Comparison of ENCODE assay signal across 14 cellular contexts in genomic region chr6:166306378-166307081, GRCh38. TPM values are rescaled to one million over a fixed set of nuclear protein-coding genes. Genes with fewer than 3 reads are reported as not detected.
DNase-seq lines count a peak whose midpoint lies in the region; ATAC-seq and TF ChIP-seq lines count a peak whose summit lies in the region.
"Had no signal": no experiment of that assay in that cellular context is flagged by ENCODE, and none has a peak within 500 bp of the region (broad histone marks: within the 10 kb centered on the region; RNA-seq: fewer than 3 reads in every experiment).

No MANE protein-coding gene starts in this region.

- H3K79me2 ChIP-seq in GM23338 (replicated peaks; ENCODE audit: insufficient read depth), result no peaks in the 10 kb centered on the region

- peaks cover 17% of the 10 kb centered on the region for H3K4me1 ChIP-seq in CD4-positive, CD25-positive, alpha-beta regulatory T cell (ENCODE audit: control insufficient read depth, insufficient read depth, low read length, poor library complexity, severe bottlenecking)
- peaks cover 3% of the 10 kb centered on the region; the same call in 1 of the 2 replicates for H3K4me1 ChIP-seq in GM23338 (ENCODE audit: insufficient read depth)

- no peak overlapping the region for H3K27ac ChIP-seq in CD4-positive, CD25-positive, alpha-beta regulatory T cell (ENCODE audit: insufficient read depth, low read length, poor library complexity, severe bottlenecking)
- no peak overlapping the region for H3K27ac ChIP-seq in GM23338 (ENCODE audit: low read depth)
- H3K27ac ChIP-seq: gastrocnemius medialis had no signal

- H3K4me2 ChIP-seq in GM23338, result peak overlapping the region; percentile 90; the same call in 1 of the 2 replicates

- TF ChIP-seq CTCF in GM23338 (conservative IDR thresholded peaks at IDR 0.05; ENCODE audit: low read depth in 2 of 2), result no peak
- TF ChIP-seq CTCF in brain (conservative IDR thresholded peaks at IDR 0.05), result no peak
- no peak for TF ChIP-seq CTCF in neural crest cell (conservative IDR thresholded peaks at IDR 0.05)

- H3K27ac Mint-ChIP-seq in CD4-positive, CD25-positive, alpha-beta regulatory T cell, result no peak overlapping the region
- H3K27ac Mint-ChIP-seq in GM23338 (no peak overlapping the region), brain (peak overlapping the region in 2 of 5 experiments; percentile 61 to 76), neural crest cell (ENCODE audit: unreplicated experiment) (no peak overlapping the region)

- 0 out of 2 replicates have a peak, but pooled peaks cover 3% of the 10 kb centered on the region for H3F3A ChIP-seq in GM23338 (replicated peaks; ENCODE audit: low read depth)

- no peak for DNase-seq in CD4-positive, CD25-positive, alpha-beta regulatory T cell
- DNase-seq in GM23338 (ENCODE audit: low spot score) (no peak), neural crest cell (ENCODE audit: low read depth, low spot score) (no peak), glomerular visceral epithelial cell (ENCODE audit: extremely low spot score) (no peak)
- DNase-seq: DND-41, gastrocnemius medialis, HCEC 1CT, NCI-H1436 treated with DMSO at 0.1 percent for 48 hours had no signal

- no peaks in the 10 kb centered on the region; the same call in none of the 2 replicates for H4K20me1 ChIP-seq in GM23338 (replicated peaks; ENCODE audit: insufficient read depth)

- H3K9me3 ChIP-seq in CD4-positive, CD25-positive, alpha-beta regulatory T cell (ENCODE audit: control insufficient read depth in 2 of 2, low read length in 2 of 2), result no peaks in the 10 kb centered on the region
- H3K9me3 ChIP-seq: gastrocnemius medialis had no signal

- H3K4me3 Mint-ChIP-seq in CD4-positive, CD25-positive, alpha-beta regulatory T cell, result peak overlapping the region; percentile 19 to 68 (median 64)
- H3K4me3 Mint-ChIP-seq in GM23338, result peak overlapping the region; percentile 53
- peak overlapping the region; percentile 54 to 81 (median 70) for H3K4me3 Mint-ChIP-seq in brain
- peak overlapping the region; percentile 85 for H3K4me3 Mint-ChIP-seq in neural crest cell

- H3K9me2 ChIP-seq in GM23338 (ENCODE audit: insufficient read depth), result no peaks in the 10 kb centered on the region

- H2AFZ ChIP-seq in GM23338, result peak overlapping the region; percentile 18; the same call in 1 of the 2 replicates

- H3K4me1 Mint-ChIP-seq in CD4-positive, CD25-positive, alpha-beta regulatory T cell, result peaks cover 0 to 12% (median 8%) of the 10 kb centered on the region in 4 donors
- H3K4me1 Mint-ChIP-seq in GM23338 (peaks cover 8% of the 10 kb centered on the region), brain (peaks cover 14% of the 10 kb centered on the region), neural crest cell (peaks cover 4% of the 10 kb centered on the region)

- H3K4me3 ChIP-seq in CD4-positive, CD25-positive, alpha-beta regulatory T cell (ENCODE audit: low read depth, low read length), result no peak overlapping the region
- H3K4me3 ChIP-seq in GM23338, result peak overlapping the region; percentile 73

- no peaks in the 10 kb centered on the region for H3K36me3 ChIP-seq in CD4-positive, CD25-positive, alpha-beta regulatory T cell (ENCODE audit: control insufficient read depth, insufficient read depth, low read length)
- H3K36me3 ChIP-seq in GM23338 (ENCODE audit: insufficient read depth), result no peaks in the 10 kb centered on the region; the same call in 1 of the 2 replicates
- H3K36me3 ChIP-seq: gastrocnemius medialis had no signal

- ATAC-seq in CD4-positive, CD25-positive, alpha-beta regulatory T cell (ENCODE audit: low read depth in 2 of 2), result peak in 1 of 2 donors; percentile 9
- no peak for ATAC-seq in GM23338
- no peak for ATAC-seq in HG03460 (IDR thresholded peaks at IDR 0.05; ENCODE audit: unreplicated experiment)
- ATAC-seq in GM18870 (IDR thresholded peaks at IDR 0.05; ENCODE audit: unreplicated experiment), result no peak
- no peak for ATAC-seq in HG02885 (IDR thresholded peaks at IDR 0.05; ENCODE audit: poor library complexity, unreplicated experiment)
- ATAC-seq: gastrocnemius medialis had no signal

- no peaks in the 10 kb centered on the region for H3K9me3 Mint-ChIP-seq in CD4-positive, CD25-positive, alpha-beta regulatory T cell
- H3K9me3 Mint-ChIP-seq in GM23338 (no peaks in the 10 kb centered on the region), brain (peaks cover 0 to 3% (median 0%) of the 10 kb centered on the region in 5 experiments), neural crest cell (no peaks in the 10 kb centered on the region)

- peaks cover 24% of the 10 kb centered on the region for H3K27me3 ChIP-seq in CD4-positive, CD25-positive, alpha-beta regulatory T cell (ENCODE audit: control insufficient read depth, insufficient read depth, low read length)
- H3K27me3 ChIP-seq in GM23338 (ENCODE audit: insufficient read depth), result peaks cover 61% of the 10 kb centered on the region

- peaks cover 65% of the 10 kb centered on the region for H3K27me3 Mint-ChIP-seq in CD4-positive, CD25-positive, alpha-beta regulatory T cell
- H3K27me3 Mint-ChIP-seq in GM23338 (ENCODE audit: insufficient read depth, low read depth, poor library complexity) (peaks cover 53% of the 10 kb centered on the region), brain (peaks cover 81% of the 10 kb centered on the region), neural crest cell (ENCODE audit: low read depth) (peaks cover 64% of the 10 kb centered on the region)

- H3K36me3 Mint-ChIP-seq in CD4-positive, CD25-positive, alpha-beta regulatory T cell, result no peaks in the 10 kb centered on the region
- H3K36me3 Mint-ChIP-seq in GM23338 (ENCODE audit: low read depth), result no peaks in the 10 kb centered on the region; the same call in 2 of the 3 replicates
- no peaks in the 10 kb centered on the region for H3K36me3 Mint-ChIP-seq in brain
- no peaks in the 10 kb centered on the region for H3K36me3 Mint-ChIP-seq in neural crest cell (ENCODE audit: low read depth)

TF ChIP-seq in GM23338, 12 proteins besides CTCF, POLR2A, EP300 and RAD21 (continues in another document):
- TF ChIP-seq EZH2phosphoT487 (IDR thresholded peaks at IDR 0.05; ENCODE audit: unreplicated experiment) (no peak), CREB1 (CRISPR knock-in tag; IDR thresholded peaks at IDR 0.05; ENCODE audit: low read depth) (no peak), NANOG (IDR thresholded peaks at IDR 0.05; ENCODE audit: borderline replicate concordance) (no peak), EZH2 (IDR thresholded peaks at IDR 0.05; ENCODE audit: low read depth, unreplicated experiment) (no peak)
- TF ChIP-seq, protein P1, sequence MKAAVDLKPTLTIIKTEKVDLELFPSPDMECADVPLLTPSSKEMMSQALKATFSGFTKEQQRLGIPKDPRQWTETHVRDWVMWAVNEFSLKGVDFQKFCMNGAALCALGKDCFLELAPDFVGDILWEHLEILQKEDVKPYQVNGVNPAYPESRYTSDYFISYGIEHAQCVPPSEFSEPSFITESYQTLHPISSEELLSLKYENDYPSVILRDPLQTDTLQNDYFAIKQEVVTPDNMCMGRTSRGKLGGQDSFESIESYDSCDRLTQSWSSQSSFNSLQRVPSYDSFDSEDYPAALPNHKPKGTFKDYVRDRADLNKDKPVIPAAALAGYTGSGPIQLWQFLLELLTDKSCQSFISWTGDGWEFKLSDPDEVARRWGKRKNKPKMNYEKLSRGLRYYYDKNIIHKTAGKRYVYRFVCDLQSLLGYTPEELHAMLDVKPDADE (IDR thresholded peaks at IDR 0.05), result no peak

RNA-seq across cellular contexts. Expression of gene PRR18, which starts 1.7 kb away (rescaled TPM):
- not detected for total RNA-seq in CD4-positive, CD25-positive, alpha-beta regulatory T cell
- polyA plus RNA-seq in CD4-positive, CD25-positive, alpha-beta regulatory T cell, result not detected
- 0.08 and 0.24 TPM in 2 replicates for total RNA-seq in GM23338 (2014; rRNA removed; shearing (Covaris generic))
- polyA plus RNA-seq in GM23338 (2016; fragmentation: Nextera tagmentation; extraction: Ambion mirVana), result 0.40 TPM in 1 of 2 replicates, not detected in the other
- polyA plus RNA-seq in brain (ENCODE audit: insufficient read depth, low read depth, low replicate concordance), result 22.1 TPM
- total RNA-seq in neural crest cell, result 0.16 and 0.35 TPM in 2 replicates
- total RNA-seq: gastrocnemius medialis, mucosa of gallbladder, SK-MEL-5 had no signal

RNA-seq across cellular contexts. Expression of gene SFT2D1, which starts 35.8 kb away (rescaled TPM):
- total RNA-seq in CD4-positive, CD25-positive, alpha-beta regulatory T cell, result 23.7 TPM
- 100 to 1,000 TPM in 3 of 4 donors, 10 to 100 TPM in 1; 75.8 to 109 (median 106) TPM for polyA plus RNA-seq in CD4-positive, CD25-positive, alpha-beta regulatory T cell
- total RNA-seq in GM23338 (2014; rRNA removed; shearing (Covaris generic)), result 74.7 and 110 TPM in 2 replicates
- polyA plus RNA-seq in GM23338 (2016; fragmentation: Nextera tagmentation; extraction: Ambion mirVana) (120 and 135 TPM in 2 replicates), brain (ENCODE audit: insufficient read depth, low read depth, low replicate concordance) (35.7 TPM)
- total RNA-seq in neural crest cell, result 30.4 and 32.6 TPM in 2 replicates
